ENCODE assay signal across 17 cellular contexts in genomic region chrX:122625821-122626220, GRCh38.
DNase-seq lines count a peak whose midpoint lies in the region; ATAC-seq and TF ChIP-seq lines count a peak whose summit lies in the region.
"Had no signal": no experiment of that assay in that cellular context is flagged by ENCODE, and none has a peak within 500 bp of the region (broad histone marks: within the 10 kb centered on the region; RNA-seq: fewer than 3 reads in every experiment).

No MANE protein-coding gene starts in this region.

- no peaks in the 10 kb centered on the region for H3K9me3 ChIP-seq in ascending aorta
- H3K9me3 ChIP-seq: Caco-2, upper lobe of right lung had no signal

- peaks cover under 1% of the 10 kb centered on the region in 2 donors for H3K9me3 Mint-ChIP-seq in activated T-cell treated with anti-CD3 and anti-CD28 coated beads, Interleukin-2, amount 50 U/mL, for 72 hours
- H3K9me3 Mint-ChIP-seq in activated CD8-positive, alpha-beta T cell treated with anti-CD3 and anti-CD28 coated beads for 36 hours: no peaks in the 10 kb centered on the region
- H3K9me3 Mint-ChIP-seq: activated naive CD8-positive, alpha-beta T cell treated with anti-CD3 and anti-CD28 coated beads, Interleukin-2, amount 10 ng/mL, durations not matched to agents 7 days and 5 days; T-cell had no signal

- no peak overlapping the region for H3K4me3 Mint-ChIP-seq in activated T-cell treated with anti-CD3 and anti-CD28 coated beads, Interleukin-2, amount 50 U/mL, for 72 hours
- no peak overlapping the region for H3K4me3 Mint-ChIP-seq in activated CD8-positive, alpha-beta T cell treated with anti-CD3 and anti-CD28 coated beads for 36 hours
- H3K4me3 Mint-ChIP-seq: activated naive CD8-positive, alpha-beta T cell treated with anti-CD3 and anti-CD28 coated beads, Interleukin-2, amount 10 ng/mL, durations not matched to agents 7 days and 5 days; stimulated activated naive B cell treated with anti-CD40 and anti-IgM and Interleukin-4, amounts not matched to agents 10 μg/mL and 1 μg/mL and 100 μg/mL, for 72 hours; T-cell had no signal

- H3K36me3 Mint-ChIP-seq in activated T-cell treated with anti-CD3 and anti-CD28 coated beads, Interleukin-2, amount 50 U/mL, for 72 hours (ENCODE audit: insufficient read depth in 2 of 2): no peaks in the 10 kb centered on the region
- no peaks in the 10 kb centered on the region for H3K36me3 Mint-ChIP-seq in activated CD8-positive, alpha-beta T cell treated with anti-CD3 and anti-CD28 coated beads for 36 hours (ENCODE audit: low read depth)
- H3K36me3 Mint-ChIP-seq: activated naive CD8-positive, alpha-beta T cell treated with anti-CD3 and anti-CD28 coated beads, Interleukin-2, amount 10 ng/mL, durations not matched to agents 7 days and 5 days; stimulated activated naive B cell treated with anti-CD40 and anti-IgM and Interleukin-4, amounts not matched to agents 10 μg/mL and 1 μg/mL and 100 μg/mL, for 72 hours; T-cell had no signal

- no peaks in the 10 kb centered on the region for H3K36me3 ChIP-seq in ascending aorta
- H3K36me3 ChIP-seq: upper lobe of right lung had no signal

- no peak overlapping the region for H3K4me3 ChIP-seq in fibroblast of mammary gland (ENCODE audit: control insufficient read depth, low read depth, low read length)
- no peak overlapping the region for H3K4me3 ChIP-seq in ascending aorta
- H3K4me3 ChIP-seq: upper lobe of right lung had no signal

- CTCF ChIA-PET in activated CD8-positive, alpha-beta T cell treated with anti-CD3 and anti-CD28 coated beads for 36 hours (lab: Charles Lee): no interaction called here

- no peak for ATAC-seq in activated T-cell treated with anti-CD3 and anti-CD28 coated beads, Interleukin-2, amount 50 U/mL, for 72 hours (replicated peaks in 1 of 2)
- no peak for ATAC-seq in activated CD8-positive, alpha-beta T cell treated with anti-CD3 and anti-CD28 coated beads for 36 hours
- ATAC-seq: stimulated activated naive B cell treated with anti-CD40 and anti-IgM and Interleukin-4, amounts not matched to agents 10 μg/mL and 1 μg/mL and 100 μg/mL, for 72 hours; T-cell; upper lobe of right lung had no signal

- H3K4me1 Mint-ChIP-seq in activated T-cell treated with anti-CD3 and anti-CD28 coated beads, Interleukin-2, amount 50 U/mL, for 72 hours (ENCODE audit: low read depth): no peaks in the 10 kb centered on the region
- no peaks in the 10 kb centered on the region for H3K4me1 Mint-ChIP-seq in activated CD8-positive, alpha-beta T cell treated with anti-CD3 and anti-CD28 coated beads for 36 hours (ENCODE audit: low read depth)
- H3K4me1 Mint-ChIP-seq: activated naive CD8-positive, alpha-beta T cell treated with anti-CD3 and anti-CD28 coated beads, Interleukin-2, amount 10 ng/mL, durations not matched to agents 7 days and 5 days; stimulated activated naive B cell treated with anti-CD40 and anti-IgM and Interleukin-4, amounts not matched to agents 10 μg/mL and 1 μg/mL and 100 μg/mL, for 72 hours; T-cell had no signal

- peaks cover 4% of the 10 kb centered on the region for H3K27me3 Mint-ChIP-seq in activated T-cell treated with anti-CD3 and anti-CD28 coated beads, Interleukin-2, amount 50 U/mL, for 72 hours (ENCODE audit: low read depth)
- no peaks in the 10 kb centered on the region for H3K27me3 Mint-ChIP-seq in activated CD8-positive, alpha-beta T cell treated with anti-CD3 and anti-CD28 coated beads for 36 hours
- H3K27me3 Mint-ChIP-seq: activated naive CD8-positive, alpha-beta T cell treated with anti-CD3 and anti-CD28 coated beads, Interleukin-2, amount 10 ng/mL, durations not matched to agents 7 days and 5 days; stimulated activated naive B cell treated with anti-CD40 and anti-IgM and Interleukin-4, amounts not matched to agents 10 μg/mL and 1 μg/mL and 100 μg/mL, for 72 hours; T-cell had no signal

- H3K27me3 ChIP-seq in ascending aorta: no peaks in the 10 kb centered on the region
- H3K27me3 ChIP-seq: upper lobe of right lung had no signal

- no peaks in the 10 kb centered on the region for H3K4me1 ChIP-seq in ascending aorta
- H3K4me1 ChIP-seq: Caco-2, upper lobe of right lung had no signal

- POLR2A ChIA-PET in activated CD8-positive, alpha-beta T cell treated with anti-CD3 and anti-CD28 coated beads for 36 hours (lab: Charles Lee): no interaction called here

- H3K27ac ChIP-seq in ascending aorta: no peak overlapping the region
- H3K27ac ChIP-seq: upper lobe of right lung had no signal

- H3K27ac Mint-ChIP-seq in activated T-cell treated with anti-CD3 and anti-CD28 coated beads, Interleukin-2, amount 50 U/mL, for 72 hours: no peak overlapping the region
- H3K27ac Mint-ChIP-seq in activated CD8-positive, alpha-beta T cell treated with anti-CD3 and anti-CD28 coated beads for 36 hours: no peak overlapping the region
- H3K27ac Mint-ChIP-seq: activated naive CD8-positive, alpha-beta T cell treated with anti-CD3 and anti-CD28 coated beads, Interleukin-2, amount 10 ng/mL, durations not matched to agents 7 days and 5 days; stimulated activated naive B cell treated with anti-CD40 and anti-IgM and Interleukin-4, amounts not matched to agents 10 μg/mL and 1 μg/mL and 100 μg/mL, for 72 hours; T-cell had no signal

- intact Hi-C loops in activated CD8-positive, alpha-beta T cell treated with anti-CD3 and anti-CD28 coated beads for 36 hours (cut with micrococcal nuclease): no loop called here
- intact Hi-C loops in ascending aorta (cut with DNase I): no loop called here

- DNase-seq in NCI-H748 treated with DMSO at 0.1 percent for 48 hours (lab: John Stamatoyannopoulos, UW) (peak; percentile 63), NCI-H748 (lab: John Stamatoyannopoulos, UW; ENCODE audit: unreplicated experiment) (no peak), OCI-M1 (lab: John Stamatoyannopoulos, UW) (peak; percentile 21), fibroblast of mammary gland (ENCODE audit: low read depth) (peak; percentile 88), SKM-1 (lab: John Stamatoyannopoulos, UW; ENCODE audit: unreplicated experiment) (no peak), ascending aorta (ENCODE audit: low spot score in 2 of 2) (no peak)
- DNase-seq in activated T-cell treated with anti-CD3 and anti-CD28 coated beads, Interleukin-2, amount 50 U/mL, for 72 hours: no peak
- no peak for DNase-seq in activated CD8-positive, alpha-beta T cell treated with anti-CD3 and anti-CD28 coated beads for 36 hours
- DNase-seq: activated CD4-positive, CD25-positive, alpha-beta regulatory T cell treated with anti-CD3 and anti-CD28 coated beads, Interleukin-2, amount 50 U/mL, for 72 hours; activated naive CD8-positive, alpha-beta T cell treated with anti-CD3 and anti-CD28 coated beads, Interleukin-2, amount 10 ng/mL, durations not matched to agents 7 days and 5 days; Caco-2; erythroblast; NCI-H187 treated with DMSO at 0.1 percent for 48 hours; NCI-H524 treated with DMSO at 0.1 percent for 48 hours; stimulated activated naive B cell treated with anti-CD40 and anti-IgM and Interleukin-4, amounts not matched to agents 10 μg/mL and 1 μg/mL and 100 μg/mL, for 72 hours; T-cell; upper lobe of right lung had no signal

- TF ChIP-seq CTCF in fibroblast of mammary gland (conservative IDR thresholded peaks at IDR 0.05; ENCODE audit: control insufficient read depth, insufficient read depth, low read depth, low read length) (no peak), ascending aorta (IDR thresholded peaks at IDR 0.05) (no peak)
- no peak for TF ChIP-seq CTCF in activated CD8-positive, alpha-beta T cell treated with anti-CD3 and anti-CD28 coated beads for 36 hours (IDR thresholded peaks at IDR 0.05)

Comparison
In these comparisons a context has a peak if more than half of its experiments do, and no peak if none do; other contexts are left out.
1. DNase-seq: peak in NCI-H748 treated with DMSO at 0.1 percent for 48 hours (single experiment), OCI-M1 (single experiment) and fibroblast of mammary gland (single experiment); none in NCI-H748 (single experiment), activated T-cell treated with anti-CD3 and anti-CD28 coated beads, Interleukin-2, amount 50 U/mL, for 72 hours (0 of 2), activated CD8-positive, alpha-beta T cell treated with anti-CD3 and anti-CD28 coated beads for 36 hours (single experiment), SKM-1 (single experiment) and ascending aorta (0 of 2).